ENCODE assay signal across 18 cellular contexts in the genomic region with DNA sequence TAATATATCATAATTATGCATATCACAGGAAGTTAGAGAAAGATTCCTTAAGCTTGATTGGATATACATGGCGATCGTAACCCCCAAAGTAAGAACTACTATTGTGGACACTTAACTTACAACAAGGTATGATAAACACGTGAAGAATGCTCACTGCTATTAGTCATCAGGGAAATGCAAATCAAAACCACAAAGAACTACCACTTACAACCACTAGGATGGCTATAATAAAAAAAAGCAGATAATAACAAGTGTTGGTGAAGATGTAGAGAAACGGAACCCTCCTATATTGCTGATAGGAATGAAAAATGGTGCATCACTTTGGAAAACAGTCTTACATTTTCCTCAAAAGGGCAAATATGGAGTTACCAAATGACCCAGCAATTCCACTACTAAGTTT.
DNase-seq lines count a peak whose midpoint lies in the region; ATAC-seq and TF ChIP-seq lines count a peak whose summit lies in the region.
"Had no signal": no experiment of that assay in that cellular context is flagged by ENCODE, and none has a peak within 500 bp of the region (broad histone marks: within the 10 kb centered on the region; RNA-seq: fewer than 3 reads in every experiment).

No MANE protein-coding gene starts in this region.

- intact Hi-C loops in PC-3 (cut with micrococcal nuclease) = no loop called here
- intact Hi-C loops in thyroid gland (cut with DNase I) = no loop called here

- H4K20me1 ChIP-seq in GM23248 (ENCODE audit: insufficient read depth) (no peaks in the 10 kb centered on the region), PC-3 (ENCODE audit: low read length) (no peaks in the 10 kb centered on the region)
- H4K20me1 ChIP-seq: BLaER1 treated with 17β-estradiol and CSF1 and Interleukin-3, amounts not matched to agents 10 nM and 100 nM had no signal

- no peaks in the 10 kb centered on the region for H3K27me3 ChIP-seq in GM23248 (replicated peaks; ENCODE audit: insufficient read depth)
- no peaks in the 10 kb centered on the region for H3K27me3 ChIP-seq in PC-3 (ENCODE audit: low read length)
- H3K27me3 ChIP-seq in thyroid gland = no peaks in the 10 kb centered on the region
- H3K27me3 ChIP-seq: BLaER1 treated with 17β-estradiol and CSF1 and Interleukin-3, amounts not matched to agents 10 nM and 100 nM; upper lobe of right lung had no signal

- H3K4me3 ChIP-seq in GM23248 (no peak overlapping the region), PC-3 (ENCODE audit: low read length) (no peak overlapping the region), thyroid gland (replicated peaks in 1 of 3) (no peak overlapping the region)
- H3K4me3 ChIP-seq: upper lobe of right lung had no signal

- no peaks in the 10 kb centered on the region for H3K4me1 ChIP-seq in GM23248 (ENCODE audit: insufficient read depth)
- H3K4me1 ChIP-seq in PC-3 (ENCODE audit: insufficient read depth, low read length) = no peaks in the 10 kb centered on the region
- no peaks in the 10 kb centered on the region for H3K4me1 ChIP-seq in thyroid gland
- H3K4me1 ChIP-seq: upper lobe of right lung had no signal

- H3K36me3 Mint-ChIP-seq in endothelial cell (ENCODE audit: low read depth, unreplicated experiment) = peaks cover 20% of the 10 kb centered on the region

- H3K4me2 ChIP-seq in GM23248 (ENCODE audit: unreplicated experiment) (no peak overlapping the region), PC-3 (ENCODE audit: low read length) (no peak overlapping the region)
- H3K4me2 ChIP-seq: BLaER1 treated with 17β-estradiol and CSF1 and Interleukin-3, amounts not matched to agents 10 nM and 100 nM had no signal

- ATAC-seq in PC-3 = no peak
- ATAC-seq: upper lobe of right lung had no signal

- no peaks in the 10 kb centered on the region for H3K9me2 ChIP-seq in GM23248 (ENCODE audit: insufficient read depth)
- H3K9me2 ChIP-seq in PC-3 (replicated peaks; ENCODE audit: low read length) = no peaks in the 10 kb centered on the region

- H3K79me2 ChIP-seq in GM23248 (ENCODE audit: insufficient read depth) = no peaks in the 10 kb centered on the region
- no peaks in the 10 kb centered on the region for H3K79me2 ChIP-seq in PC-3 (ENCODE audit: low read length)

- H2AFZ ChIP-seq in GM23248 (no peak overlapping the region), PC-3 (ENCODE audit: low read length) (no peak overlapping the region)

- no TSS peak for BruUV-seq in PC-3 (replicated peaks; lab: Mats Ljungman, UMichigan)

- POLR2A ChIA-PET in PC-3 (lab: Charles Lee; ENCODE audit: unreplicated experiment) = no interaction called here

- peaks cover 7% of the 10 kb centered on the region for H3K9me3 Mint-ChIP-seq in endothelial cell (ENCODE audit: unreplicated experiment)

- H3K27ac Mint-ChIP-seq in endothelial cell (ENCODE audit: unreplicated experiment) = no peak overlapping the region
- H3K27ac Mint-ChIP-seq: activated naive CD8-positive, alpha-beta T cell treated with anti-CD3 and anti-CD28 coated beads for 36 hours had no signal

- H3K9me3 ChIP-seq in GM23248 (ENCODE audit: low read depth) (no peaks in the 10 kb centered on the region), PC-3 (ENCODE audit: low read length) (peaks cover 20% of the 10 kb centered on the region; the same call in 1 of the 2 replicates), thyroid gland (no peaks in the 10 kb centered on the region)

- no peak overlapping the region for H3K9ac ChIP-seq in GM23248
- H3K9ac ChIP-seq in PC-3 (ENCODE audit: low read length) = no peak overlapping the region
- H3K9ac ChIP-seq: BLaER1 treated with 17β-estradiol and CSF1 and Interleukin-3, amounts not matched to agents 10 nM and 100 nM had no signal

- no peaks in the 10 kb centered on the region for H3F3A ChIP-seq in GM23248 (ENCODE audit: insufficient read depth)
- H3F3A ChIP-seq in PC-3 (ENCODE audit: low read length, unreplicated experiment) = no peaks in the 10 kb centered on the region

- CTCF ChIA-PET in PC-3 (lab: Charles Lee) = no interaction called here

- no peak overlapping the region for H3K4me3 Mint-ChIP-seq in endothelial cell (ENCODE audit: unreplicated experiment)
- H3K4me3 Mint-ChIP-seq: activated naive CD8-positive, alpha-beta T cell treated with anti-CD3 and anti-CD28 coated beads for 36 hours had no signal

- DNase-seq in GM23248 (peak; percentile 40), PC-3 (peak; percentile 63), endothelial cell (ENCODE audit: low spot score) (no peak), non-pigmented ciliary epithelial cell (ENCODE audit: low read depth) (peak; percentile 35), NCI-H2029 treated with DMSO at 0.1 percent for 48 hours (lab: John Stamatoyannopoulos, UW) (no peak), thyroid gland (no peak)
- DNase-seq in stimulated activated CD4-positive, alpha-beta T cell treated with anti-CD3 and anti-CD28 coated beads, Interleukin-12 subunit alpha, Interleukin-12 subunit beta, amount 100 ng/mL, for 4 hours = no peak
- DNase-seq: activated CD4-positive, alpha-beta T cell treated with anti-CD3 and anti-CD28 coated beads for 48 hours; activated naive CD8-positive, alpha-beta T cell treated with anti-CD3 and anti-CD28 coated beads for 36 hours; cerebellar nuclear complex; head of caudate nucleus; NCI-H2081; NCI-H774; posterior cingulate gyrus; stimulated activated naive CD4-positive, alpha-beta T cell; T1000; upper lobe of right lung had no signal

- no peaks in the 10 kb centered on the region for H3K36me3 ChIP-seq in GM23248 (ENCODE audit: low read depth)
- H3K36me3 ChIP-seq in PC-3 (ENCODE audit: low read depth, low read length) = peaks cover 25% of the 10 kb centered on the region
- H3K36me3 ChIP-seq in thyroid gland = no peaks in the 10 kb centered on the region
- H3K36me3 ChIP-seq: upper lobe of right lung had no signal

- peaks cover 2% of the 10 kb centered on the region for H3K27me3 Mint-ChIP-seq in endothelial cell (ENCODE audit: unreplicated experiment)
- H3K27me3 Mint-ChIP-seq: activated naive CD8-positive, alpha-beta T cell treated with anti-CD3 and anti-CD28 coated beads for 36 hours had no signal

- no peaks in the 10 kb centered on the region for H3K4me1 Mint-ChIP-seq in endothelial cell (ENCODE audit: unreplicated experiment)

- TF ChIP-seq CTCF in PC-3 (conservative IDR thresholded peaks at IDR 0.05; ENCODE audit: low read depth, low read length) (peak; percentile 56), endothelial cell (IDR thresholded peaks at IDR 0.05; ENCODE audit: unreplicated experiment) (peak; percentile 19), thyroid gland (IDR thresholded peaks at IDR 0.05) (peak in 1 of 6 experiments; percentile 10)

- no peak overlapping the region for H3K27ac ChIP-seq in GM23248
- no peak overlapping the region for H3K27ac ChIP-seq in PC-3 (ENCODE audit: low read length)
- no peak overlapping the region for H3K27ac ChIP-seq in thyroid gland
- H3K27ac ChIP-seq: BLaER1 treated with 17β-estradiol and CSF1 and Interleukin-3, amounts not matched to agents 10 nM and 100 nM; upper lobe of right lung had no signal

- in situ Hi-C loops in GM23248 (cut with MboI) = no loop called here

- no peak for TF ChIP-seq POLR2A in thyroid gland (IDR thresholded peaks at IDR 0.05)

- WGBS in GM23248 (ENCODE audit: low coverage in 1 of 2, low lambda C conversion rate in 2 of 2, missing lambda C conversion rate in 2 of 2), 2 experiments = 84 to 85% methylated on average over 4 of the region's 4 CpGs
- whole genome bisulfite sequencing in thyroid gland, 2 donors = 95% methylated on average over 4 of the region's 4 CpGs

Comparison
In these comparisons a context has a peak if more than half of its experiments do, and no peak if none do; other contexts are left out.
1. DNase-seq: peak in GM23248 (single experiment), PC-3 (single experiment) and non-pigmented ciliary epithelial cell (single experiment); none in endothelial cell (single experiment), NCI-H2029 treated with DMSO at 0.1 percent for 48 hours (single experiment), thyroid gland (0 of 2) and stimulated activated CD4-positive, alpha-beta T cell treated with anti-CD3 and anti-CD28 coated beads, Interleukin-12 subunit alpha, Interleukin-12 subunit beta, amount 100 ng/mL, for 4 hours (single experiment).